Comparison of ENCODE assay signal across 8 cellular contexts in genomic region chr11:67267188-67268035, GRCh38. TPM values are rescaled to one million over a fixed set of nuclear protein-coding genes. Genes with fewer than 3 reads are reported as not detected.
DNase-seq lines count a peak whose midpoint lies in the region; ATAC-seq and TF ChIP-seq lines count a peak whose summit lies in the region.

No MANE protein-coding gene starts in this region.

- H3K27ac Mint-ChIP-seq in endodermal cell, result peak overlapping the region; percentile 74
- H3K27ac Mint-ChIP-seq in natural killer cell treated with Interleukin-12 subunit alpha and Interleukin-12 subunit beta and Interleukin-15 and Interleukin-18, amount 100 ng/mL, for 72 hours, result peak overlapping the region; percentile 99 to 100

- H3K36me3 ChIP-seq in SU-DHL-6 (ENCODE audit: low read length) (no peaks in the 10 kb centered on the region), endodermal cell (ENCODE audit: control insufficient read depth, insufficient read depth, low read length) (peaks cover 26% of the 10 kb centered on the region)

- H3K27me3 Mint-ChIP-seq in endodermal cell (ENCODE audit: insufficient read depth), result peaks cover 22% of the 10 kb centered on the region
- no peaks in the 10 kb centered on the region for H3K27me3 Mint-ChIP-seq in natural killer cell treated with Interleukin-12 subunit alpha and Interleukin-12 subunit beta and Interleukin-15 and Interleukin-18, amount 100 ng/mL, for 72 hours

- no peak overlapping the region for H2AFZ ChIP-seq in SU-DHL-6 (ENCODE audit: low read depth, low read length, severe bottlenecking)

- H3K9me3 Mint-ChIP-seq in endodermal cell, result no peaks in the 10 kb centered on the region
- H3K9me3 Mint-ChIP-seq in natural killer cell treated with Interleukin-12 subunit alpha and Interleukin-12 subunit beta and Interleukin-15 and Interleukin-18, amount 100 ng/mL, for 72 hours, result no peaks in the 10 kb centered on the region

- no peaks in the 10 kb centered on the region for H3K9me3 ChIP-seq in SU-DHL-6 (ENCODE audit: insufficient read depth, low read length)
- no peaks in the 10 kb centered on the region for H3K9me3 ChIP-seq in endodermal cell (ENCODE audit: control insufficient read depth, low read length)

- H3K27ac ChIP-seq in SU-DHL-6 (ENCODE audit: low read depth, low read length) (peak overlapping the region; percentile 93), endodermal cell (ENCODE audit: low read depth, low read length) (no peak overlapping the region)

- H3K4me1 Mint-ChIP-seq in endodermal cell, result peaks cover 36% of the 10 kb centered on the region
- H3K4me1 Mint-ChIP-seq in natural killer cell treated with Interleukin-12 subunit alpha and Interleukin-12 subunit beta and Interleukin-15 and Interleukin-18, amount 100 ng/mL, for 72 hours (ENCODE audit: low read depth in 2 of 2), result peaks cover 69 to 74% of the 10 kb centered on the region in 2 donors

- peak overlapping the region; percentile 92 for H3K4me3 Mint-ChIP-seq in endodermal cell
- H3K4me3 Mint-ChIP-seq in natural killer cell treated with Interleukin-12 subunit alpha and Interleukin-12 subunit beta and Interleukin-15 and Interleukin-18, amount 100 ng/mL, for 72 hours, result peak overlapping the region; percentile 99

- H3K4me2 ChIP-seq in SU-DHL-6 (ENCODE audit: low read depth, low read length, poor library complexity, severe bottlenecking), result peak overlapping the region; percentile 58

- peaks cover 56% of the 10 kb centered on the region for H3K79me2 ChIP-seq in SU-DHL-6 (ENCODE audit: insufficient read depth, low read length)

- H3K27me3 ChIP-seq in SU-DHL-6 (ENCODE audit: low read length) (no peaks in the 10 kb centered on the region), endodermal cell (ENCODE audit: control insufficient read depth, insufficient read depth, low read length, poor library complexity, severe bottlenecking) (no peaks in the 10 kb centered on the region)

- peaks cover 28% of the 10 kb centered on the region for H3F3A ChIP-seq in SU-DHL-6 (ENCODE audit: insufficient read depth)

- H4K20me1 ChIP-seq in SU-DHL-6 (ENCODE audit: low read depth, low read length), result no peaks in the 10 kb centered on the region

- no peak for ATAC-seq in natural killer cell treated with Interleukin-12 subunit alpha and Interleukin-12 subunit beta and Interleukin-15 and Interleukin-18, amount 100 ng/mL, for 72 hours
- no peak for ATAC-seq in GM19328 (IDR thresholded peaks at IDR 0.05; ENCODE audit: unreplicated experiment)

- DNase-seq in NCI-H146 (lab: John Stamatoyannopoulos, UW) (peak; percentile 38), NCI-H146 treated with DMSO at 0.1 percent for 48 hours (lab: John Stamatoyannopoulos, UW; ENCODE audit: unreplicated experiment) (no peak), endodermal cell (no peak), medulla oblongata (ENCODE audit: extremely low spot score) (no peak), NCI-H2107 treated with DMSO at 0.1 percent for 48 hours (lab: John Stamatoyannopoulos, UW; ENCODE audit: unreplicated experiment) (no peak)
- no peak for DNase-seq in natural killer cell treated with Interleukin-12 subunit alpha and Interleukin-12 subunit beta and Interleukin-15 and Interleukin-18, amount 100 ng/mL, for 72 hours (ENCODE audit: low spot score)

- no peaks in the 10 kb centered on the region for H3K9me2 ChIP-seq in SU-DHL-6 (replicated peaks; ENCODE audit: insufficient read depth, low read length)

- H3K36me3 Mint-ChIP-seq in endodermal cell (ENCODE audit: low read depth), result peaks cover 6% of the 10 kb centered on the region
- H3K36me3 Mint-ChIP-seq in natural killer cell treated with Interleukin-12 subunit alpha and Interleukin-12 subunit beta and Interleukin-15 and Interleukin-18, amount 100 ng/mL, for 72 hours, result peaks cover 17% of the 10 kb centered on the region

- TF ChIP-seq CTCF in SU-DHL-6 (IDR thresholded peaks at IDR 0.05; ENCODE audit: insufficient read depth, low read length, poor library complexity, severe bottlenecking), result no peak
- no peak for TF ChIP-seq CTCF in endodermal cell (conservative IDR thresholded peaks at IDR 0.05)

- H3K9ac ChIP-seq in SU-DHL-6 (ENCODE audit: low read length) (peak overlapping the region; percentile 97), endodermal cell (ENCODE audit: extremely low read depth, low read length, poor library complexity, severe bottlenecking) (peak overlapping the region; percentile 57)

- WGBS in endodermal cell (ENCODE audit: insufficient coverage in 1 of 2, insufficient read length in 1 of 2), 2 experiments, result 47 to 78% methylated on average over 11 to 28 of the region's 28 CpGs

- H3K4me1 ChIP-seq in endodermal cell (ENCODE audit: control insufficient read depth, insufficient read depth, low read length), result peaks cover 19% of the 10 kb centered on the region

- H3K4me3 ChIP-seq in SU-DHL-6 (ENCODE audit: insufficient read depth, low read length, poor library complexity, severe bottlenecking) (peak overlapping the region; percentile 65), endodermal cell (ENCODE audit: low read length) (peak overlapping the region; percentile 90)

RNA-seq across cellular contexts. Expression of gene GRK2, which starts 1.1 kb away (rescaled TPM):
- total RNA-seq in endodermal cell, result 10 to 100 TPM; 58.0 to 61.7 TPM
- 43.5 TPM for polyA plus RNA-seq in endodermal cell (2013, experiment 1 of 2)
- polyA plus RNA-seq in endodermal cell (2013, experiment 2 of 2), result 39.5 TPM
- 100 to 1,000 TPM; 394 to 432 TPM for total RNA-seq in natural killer cell treated with Interleukin-12 subunit alpha and Interleukin-12 subunit beta and Interleukin-15 and Interleukin-18, amount 100 ng/mL, for 72 hours

RNA-seq across cellular contexts. Expression of gene ANKRD13D, which starts 21.7 kb away (rescaled TPM):
- total RNA-seq in endodermal cell, result 10 to 100 TPM; 56.6 to 58.6 TPM
- polyA plus RNA-seq in endodermal cell (2013, experiment 1 of 2), result 30.0 TPM
- polyA plus RNA-seq in endodermal cell (2013, experiment 2 of 2), result 27.5 TPM
- total RNA-seq in natural killer cell treated with Interleukin-12 subunit alpha and Interleukin-12 subunit beta and Interleukin-15 and Interleukin-18, amount 100 ng/mL, for 72 hours, result 100 to 1,000 TPM; 182 to 231 TPM

RNA-seq across cellular contexts. Expression of gene SSH3, which starts 35.9 kb away (rescaled TPM):
- total RNA-seq in endodermal cell, result 10 to 100 TPM; 39.1 to 44.4 TPM
- 22.0 TPM for polyA plus RNA-seq in endodermal cell (2013, experiment 1 of 2)
- 16.0 TPM for polyA plus RNA-seq in endodermal cell (2013, experiment 2 of 2)
- total RNA-seq in natural killer cell treated with Interleukin-12 subunit alpha and Interleukin-12 subunit beta and Interleukin-15 and Interleukin-18, amount 100 ng/mL, for 72 hours, result 10 to 100 TPM; 19.2 to 32.3 TPM

Comparison
In these comparisons a context has a peak if more than half of its experiments do, and no peak if none do; other contexts are left out.
1. RNA of gene GRK2, which starts 1.1 kb away (total RNA-seq): 394 to 432 TPM in natural killer cell treated with Interleukin-12 subunit alpha and Interleukin-12 subunit beta and Interleukin-15 and Interleukin-18, amount 100 ng/mL, for 72 hours; 58.0 to 61.7 TPM in endodermal cell; every median in the first group is over 4 times any median in the second.